1 cellular context compared by ENCODE assay signal in the genomic region with DNA sequence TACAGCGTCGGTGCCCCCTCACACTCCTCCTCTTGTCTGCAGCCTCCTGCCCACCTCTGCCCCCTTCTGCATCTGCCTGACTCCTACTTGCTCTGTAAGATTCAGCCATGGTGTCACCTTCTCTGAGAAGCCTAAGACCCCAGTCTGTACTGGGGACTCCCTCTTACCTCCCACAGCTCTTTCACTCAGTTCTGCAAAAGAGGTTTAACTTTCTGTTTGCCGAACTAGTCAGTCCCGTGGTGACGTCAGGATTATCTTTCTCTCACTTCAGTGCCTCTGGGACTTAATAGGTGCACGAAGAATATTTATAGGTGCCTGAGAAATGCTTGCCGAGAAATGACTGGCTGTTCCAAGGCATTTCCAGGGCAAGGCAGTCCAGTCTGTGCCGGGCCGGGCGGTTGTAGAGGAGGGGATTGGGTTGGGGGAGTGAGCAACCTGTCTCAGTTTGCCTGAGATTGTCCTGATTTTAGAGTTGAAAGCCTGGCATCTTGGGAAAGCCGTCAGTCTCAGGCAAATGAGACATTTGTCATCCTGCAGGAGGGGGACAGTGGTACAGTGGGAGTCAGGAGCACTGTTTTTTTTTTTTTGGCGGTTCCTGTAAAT.
TF ChIP-seq lines count a peak whose summit lies in the region.

No MANE protein-coding gene starts in this region.

TF ChIP-seq in GM12878, 131 proteins besides CTCF, POLR2A, EP300 and RAD21 (continued from another document):
- TF ChIP-seq, protein P1, sequence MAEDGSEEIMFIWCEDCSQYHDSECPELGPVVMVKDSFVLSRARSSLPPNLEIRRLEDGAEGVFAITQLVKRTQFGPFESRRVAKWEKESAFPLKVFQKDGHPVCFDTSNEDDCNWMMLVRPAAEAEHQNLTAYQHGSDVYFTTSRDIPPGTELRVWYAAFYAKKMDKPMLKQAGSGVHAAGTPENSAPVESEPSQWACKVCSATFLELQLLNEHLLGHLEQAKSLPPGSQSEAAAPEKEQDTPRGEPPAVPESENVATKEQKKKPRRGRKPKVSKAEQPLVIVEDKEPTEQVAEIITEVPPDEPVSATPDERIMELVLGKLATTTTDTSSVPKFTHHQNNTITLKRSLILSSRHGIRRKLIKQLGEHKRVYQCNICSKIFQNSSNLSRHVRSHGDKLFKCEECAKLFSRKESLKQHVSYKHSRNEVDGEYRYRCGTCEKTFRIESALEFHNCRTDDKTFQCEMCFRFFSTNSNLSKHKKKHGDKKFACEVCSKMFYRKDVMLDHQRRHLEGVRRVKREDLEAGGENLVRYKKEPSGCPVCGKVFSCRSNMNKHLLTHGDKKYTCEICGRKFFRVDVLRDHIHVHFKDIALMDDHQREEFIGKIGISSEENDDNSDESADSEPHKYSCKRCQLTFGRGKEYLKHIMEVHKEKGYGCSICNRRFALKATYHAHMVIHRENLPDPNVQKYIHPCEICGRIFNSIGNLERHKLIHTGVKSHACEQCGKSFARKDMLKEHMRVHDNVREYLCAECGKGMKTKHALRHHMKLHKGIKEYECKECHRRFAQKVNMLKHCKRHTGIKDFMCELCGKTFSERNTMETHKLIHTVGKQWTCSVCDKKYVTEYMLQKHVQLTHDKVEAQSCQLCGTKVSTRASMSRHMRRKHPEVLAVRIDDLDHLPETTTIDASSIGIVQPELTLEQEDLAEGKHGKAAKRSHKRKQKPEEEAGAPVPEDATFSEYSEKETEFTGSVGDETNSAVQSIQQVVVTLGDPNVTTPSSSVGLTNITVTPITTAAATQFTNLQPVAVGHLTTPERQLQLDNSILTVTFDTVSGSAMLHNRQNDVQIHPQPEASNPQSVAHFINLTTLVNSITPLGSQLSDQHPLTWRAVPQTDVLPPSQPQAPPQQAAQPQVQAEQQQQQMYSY (CRISPR knock-in tag; IDR thresholded peaks at IDR 0.05) = no peak
- TF ChIP-seq, protein P2, sequence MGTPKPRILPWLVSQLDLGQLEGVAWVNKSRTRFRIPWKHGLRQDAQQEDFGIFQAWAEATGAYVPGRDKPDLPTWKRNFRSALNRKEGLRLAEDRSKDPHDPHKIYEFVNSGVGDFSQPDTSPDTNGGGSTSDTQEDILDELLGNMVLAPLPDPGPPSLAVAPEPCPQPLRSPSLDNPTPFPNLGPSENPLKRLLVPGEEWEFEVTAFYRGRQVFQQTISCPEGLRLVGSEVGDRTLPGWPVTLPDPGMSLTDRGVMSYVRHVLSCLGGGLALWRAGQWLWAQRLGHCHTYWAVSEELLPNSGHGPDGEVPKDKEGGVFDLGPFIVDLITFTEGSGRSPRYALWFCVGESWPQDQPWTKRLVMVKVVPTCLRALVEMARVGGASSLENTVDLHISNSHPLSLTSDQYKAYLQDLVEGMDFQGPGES (IDR thresholded peaks at IDR 0.05) = no peak
- TF ChIP-seq, protein P3, sequence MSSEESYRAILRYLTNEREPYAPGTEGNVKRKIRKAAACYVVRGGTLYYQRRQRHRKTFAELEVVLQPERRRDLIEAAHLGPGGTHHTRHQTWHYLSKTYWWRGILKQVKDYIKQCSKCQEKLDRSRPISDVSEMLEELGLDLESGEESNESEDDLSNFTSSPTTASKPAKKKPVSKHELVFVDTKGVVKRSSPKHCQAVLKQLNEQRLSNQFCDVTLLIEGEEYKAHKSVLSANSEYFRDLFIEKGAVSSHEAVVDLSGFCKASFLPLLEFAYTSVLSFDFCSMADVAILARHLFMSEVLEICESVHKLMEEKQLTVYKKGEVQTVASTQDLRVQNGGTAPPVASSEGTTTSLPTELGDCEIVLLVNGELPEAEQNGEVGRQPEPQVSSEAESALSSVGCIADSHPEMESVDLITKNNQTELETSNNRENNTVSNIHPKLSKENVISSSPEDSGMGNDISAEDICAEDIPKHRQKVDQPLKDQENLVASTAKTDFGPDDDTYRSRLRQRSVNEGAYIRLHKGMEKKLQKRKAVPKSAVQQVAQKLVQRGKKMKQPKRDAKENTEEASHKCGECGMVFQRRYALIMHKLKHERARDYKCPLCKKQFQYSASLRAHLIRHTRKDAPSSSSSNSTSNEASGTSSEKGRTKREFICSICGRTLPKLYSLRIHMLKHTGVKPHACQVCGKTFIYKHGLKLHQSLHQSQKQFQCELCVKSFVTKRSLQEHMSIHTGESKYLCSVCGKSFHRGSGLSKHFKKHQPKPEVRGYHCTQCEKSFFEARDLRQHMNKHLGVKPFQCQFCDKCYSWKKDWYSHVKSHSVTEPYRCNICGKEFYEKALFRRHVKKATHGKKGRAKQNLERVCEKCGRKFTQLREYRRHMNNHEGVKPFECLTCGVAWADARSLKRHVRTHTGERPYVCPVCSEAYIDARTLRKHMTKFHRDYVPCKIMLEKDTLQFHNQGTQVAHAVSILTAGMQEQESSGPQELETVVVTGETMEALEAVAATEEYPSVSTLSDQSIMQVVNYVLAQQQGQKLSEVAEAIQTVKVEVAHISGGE (CRISPR knock-in tag; IDR thresholded peaks at IDR 0.05) = no peak
